In the genomic region with DNA sequence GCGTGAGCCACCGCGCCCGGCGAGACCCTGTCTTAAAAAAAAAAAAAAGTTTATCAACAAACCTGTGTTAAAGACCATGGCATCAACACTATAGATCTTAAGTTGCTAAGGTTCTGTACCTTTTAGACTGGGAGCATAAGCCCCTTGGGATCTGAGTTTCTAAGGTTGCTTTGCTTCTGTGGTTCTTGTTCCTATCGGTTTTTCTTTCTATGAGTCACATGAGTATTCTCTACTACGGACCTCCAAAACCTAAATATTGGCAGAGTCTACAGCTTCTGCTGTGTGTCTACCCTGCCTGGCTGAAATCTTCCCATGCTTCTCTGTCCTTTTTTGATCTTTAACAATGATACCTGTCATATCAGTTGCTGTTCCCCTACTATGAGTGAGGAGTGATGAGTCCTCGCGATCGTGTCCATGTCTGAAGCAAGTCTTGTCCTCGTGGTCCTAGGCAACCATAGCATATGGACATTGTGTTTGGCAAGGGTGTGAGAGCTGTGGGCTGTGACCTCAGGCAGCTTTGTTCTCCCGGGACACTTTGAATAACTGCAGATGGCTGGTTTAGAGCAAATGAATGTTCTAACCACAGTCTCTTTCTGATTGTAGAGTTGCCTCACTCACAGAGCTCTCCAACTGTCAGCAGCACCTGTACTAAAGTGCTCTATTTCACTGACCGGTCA, we compare ENCODE assay signal across 8 cellular contexts. TPM values are rescaled to one million over a fixed set of nuclear protein-coding genes. Genes with fewer than 3 reads are reported as not detected.
DNase-seq lines count a peak whose midpoint lies in the region; ATAC-seq and TF ChIP-seq lines count a peak whose summit lies in the region.

No MANE protein-coding gene starts in this region.

- no peaks in the 10 kb centered on the region for H3K9me2 ChIP-seq in SK-N-SH
- H3K9me2 ChIP-seq in GM23338 (ENCODE audit: insufficient read depth), result no peaks in the 10 kb centered on the region

- H3K27me3 ChIP-seq in fibroblast of lung (ENCODE audit: control insufficient read depth, insufficient read depth, low read length), result no peaks in the 10 kb centered on the region
- H3K27me3 ChIP-seq in SK-N-SH (ENCODE audit: insufficient read depth), result no peaks in the 10 kb centered on the region
- H3K27me3 ChIP-seq in GM23338 (ENCODE audit: insufficient read depth), result no peaks in the 10 kb centered on the region

- no peaks in the 10 kb centered on the region for H3K9me3 ChIP-seq in fibroblast of lung (ENCODE audit: control insufficient read depth, insufficient read depth, low read depth, low read length)
- H3K9me3 ChIP-seq in SK-N-SH, result no peaks in the 10 kb centered on the region

- peaks cover 4% of the 10 kb centered on the region; the same call in 1 of the 3 replicates for H3K4me1 Mint-ChIP-seq in GM23338

- H3K27me3 Mint-ChIP-seq in GM23338 (ENCODE audit: insufficient read depth, low read depth, poor library complexity), result no peaks in the 10 kb centered on the region

- CTCF ChIA-PET in SK-N-SH (lab: Yijun Ruan, JAX), result interaction anchor here (1.3 to 1.4 kb wide), 2 partner anchors 9 to 20 kb away, joined by 3 read pairs; a partner anchor contains a TSS

- H2AFZ ChIP-seq in fibroblast of lung (ENCODE audit: low read length) (no peak overlapping the region), SK-N-SH (ENCODE audit: low read depth) (no peak overlapping the region), GM23338 (no peak overlapping the region)

- TF ChIP-seq RAD21 in SK-N-SH (IDR thresholded peaks at IDR 0.05; ENCODE audit: low read length), result no peak

- H3K27ac ChIP-seq in fibroblast of lung (ENCODE audit: insufficient read depth, low read length), result no peak overlapping the region
- H3K27ac ChIP-seq in substantia nigra (ENCODE audit: low read depth, low read length, poor library complexity, severe bottlenecking), result no peak overlapping the region
- H3K27ac ChIP-seq in SK-N-SH (ENCODE audit: low read depth in 2 of 2, low read length in 1 of 2), result no peak overlapping the region
- no peak overlapping the region for H3K27ac ChIP-seq in GM23338 (ENCODE audit: low read depth)

- 91% methylated on average over 13 of the region's 13 CpGs for WGBS in SK-N-SH (ENCODE audit: low lambda C conversion rate)

- no peak overlapping the region for H3K27ac Mint-ChIP-seq in GM23338

- H3K4me3 ChIP-seq in fibroblast of lung (replicated peaks in 1 of 4; ENCODE audit: control extremely low read depth in 1 of 4, insufficient read depth in 1 of 4, low read depth in 3 of 4, low read length in 4 of 4) (no peak overlapping the region), SK-N-SH (ENCODE audit: low read depth in 2 of 2, low read length in 1 of 2) (no peak overlapping the region), GM23338 (no peak overlapping the region)

- H4K20me1 ChIP-seq in fibroblast of lung (ENCODE audit: control insufficient read depth, extremely low read depth, insufficient read depth, low read length), result no peaks in the 10 kb centered on the region
- H4K20me1 ChIP-seq in SK-N-SH (ENCODE audit: insufficient read depth), result no peaks in the 10 kb centered on the region
- no peaks in the 10 kb centered on the region for H4K20me1 ChIP-seq in GM23338 (replicated peaks; ENCODE audit: insufficient read depth)

- H3K4me3 Mint-ChIP-seq in GM23338, result no peak overlapping the region

- no peak for TF ChIP-seq EP300 in SK-N-SH (IDR thresholded peaks at IDR 0.05; ENCODE audit: borderline replicate concordance in 1 of 2, low read depth in 1 of 2, low read length in 1 of 2)

- H3K9ac ChIP-seq in fibroblast of lung (ENCODE audit: insufficient read depth, low read length), result no peak overlapping the region
- H3K9ac ChIP-seq in SK-N-SH, result no peak overlapping the region

- H3K36me3 Mint-ChIP-seq in GM23338 (ENCODE audit: low read depth), result no peaks in the 10 kb centered on the region

- POLR2A ChIA-PET in SK-N-SH (lab: Yijun Ruan, JAX), result no interaction called here

- H3K79me2 ChIP-seq in fibroblast of lung (ENCODE audit: control insufficient read depth, insufficient read depth, low read length) (no peaks in the 10 kb centered on the region), SK-N-SH (ENCODE audit: insufficient read depth) (no peaks in the 10 kb centered on the region), GM23338 (replicated peaks; ENCODE audit: insufficient read depth) (no peaks in the 10 kb centered on the region)

- H3K4me2 ChIP-seq in fibroblast of lung (ENCODE audit: extremely low read depth, insufficient read depth, low read length) (no peak overlapping the region), SK-N-SH (no peak overlapping the region), GM23338 (no peak overlapping the region)

- TF ChIP-seq CTCF in fibroblast of lung (conservative IDR thresholded peaks at IDR 0.05 in 1 of 2, IDR thresholded peaks at IDR 0.05 in 1 of 2; ENCODE audit: low read depth in 1 of 2, low read length in 2 of 2) (no peak), SK-N-SH (IDR thresholded peaks at IDR 0.05) (no peak), GM23338 (conservative IDR thresholded peaks at IDR 0.05; ENCODE audit: low read depth in 2 of 2) (no peak)

- peak; percentile 8 for DNase-seq in AG08396 (ENCODE audit: low spot score)
- peak; percentile 22 to 46 for DNase-seq in fibroblast of lung (ENCODE audit: low read depth in 2 of 2)
- DNase-seq in substantia nigra (lab: John Stamatoyannopoulos, UW), result no peak
- DNase-seq in SK-N-SH, result no peak
- DNase-seq in SHP77 (lab: John Stamatoyannopoulos, UW), result no peak
- DNase-seq in GM23338 (ENCODE audit: low spot score), result no peak

- H3K36me3 ChIP-seq in fibroblast of lung (ENCODE audit: control insufficient read depth, insufficient read depth, low read length), result peaks cover 2% of the 10 kb centered on the region
- H3K36me3 ChIP-seq in SK-N-SH (replicated peaks in 1 of 2; ENCODE audit: control insufficient read depth in 1 of 2, insufficient read depth in 2 of 2, low read length in 1 of 2), result peaks cover 31 to 37% of the 10 kb centered on the region in 2 experiments
- no peaks in the 10 kb centered on the region for H3K36me3 ChIP-seq in GM23338 (ENCODE audit: insufficient read depth)

- H3K4me1 ChIP-seq in fibroblast of lung (ENCODE audit: control insufficient read depth, extremely low read depth, insufficient read depth, low read length) (peaks cover 4% of the 10 kb centered on the region), SK-N-SH (ENCODE audit: control insufficient read depth in 1 of 2, insufficient read depth in 2 of 2, low read depth in 1 of 2, low read length in 1 of 2) (peaks cover 0 to 16% of the 10 kb centered on the region in 2 experiments; a peak in 1 of 4 replicates), GM23338 (ENCODE audit: insufficient read depth) (no peaks in the 10 kb centered on the region)

- H3K9me3 Mint-ChIP-seq in GM23338, result peaks cover under 1% of the 10 kb centered on the region; the same call in 1 of the 3 replicates

- ATAC-seq in GM19452 (IDR thresholded peaks at IDR 0.05; ENCODE audit: unreplicated experiment) (peak; percentile 85), HG03378 (IDR thresholded peaks at IDR 0.05; ENCODE audit: unreplicated experiment) (peak; percentile 86), GM23338 (no peak)

- H3F3A ChIP-seq in SK-N-SH (replicated peaks; ENCODE audit: insufficient read depth) (peaks cover 6% of the 10 kb centered on the region), GM23338 (replicated peaks; ENCODE audit: low read depth) (no peaks in the 10 kb centered on the region)

TF ChIP-seq in SK-N-SH, 30 proteins besides CTCF, POLR2A, EP300 and RAD21 (continues in another document):
- TF ChIP-seq, protein P1, sequence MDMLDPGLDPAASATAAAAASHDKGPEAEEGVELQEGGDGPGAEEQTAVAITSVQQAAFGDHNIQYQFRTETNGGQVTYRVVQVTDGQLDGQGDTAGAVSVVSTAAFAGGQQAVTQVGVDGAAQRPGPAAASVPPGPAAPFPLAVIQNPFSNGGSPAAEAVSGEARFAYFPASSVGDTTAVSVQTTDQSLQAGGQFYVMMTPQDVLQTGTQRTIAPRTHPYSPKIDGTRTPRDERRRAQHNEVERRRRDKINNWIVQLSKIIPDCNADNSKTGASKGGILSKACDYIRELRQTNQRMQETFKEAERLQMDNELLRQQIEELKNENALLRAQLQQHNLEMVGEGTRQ (IDR thresholded peaks at IDR 0.05; ENCODE audit: borderline replicate concordance, low read depth, low read length), result no peak

RNA-seq across cellular contexts. Expression of a gene that starts 9.0 kb away (rescaled TPM):
- 26.2 and 33.9 TPM in 2 replicates for total RNA-seq in fibroblast of lung
- 37.8 and 48.8 TPM in 2 replicates for polyA plus RNA-seq in fibroblast of lung
- polyA plus RNA-seq in fibroblast of lung (2012), result 24.8 and 30.7 TPM in 2 replicates
- 6.4 and 9.6 TPM in 2 replicates for polyA minus RNA-seq in fibroblast of lung (ENCODE audit: low replicate concordance)
- polyA plus RNA-seq in SK-N-SH (2012; rRNA removed), result 14.4 and 17.8 TPM in 2 replicates
- polyA plus RNA-seq in SK-N-SH (2012; cell fraction: cytosol; rRNA removed), result 19.4 and 20.3 TPM in 2 replicates
- 6.9 and 10.2 TPM in 2 replicates for polyA plus RNA-seq in SK-N-SH (2012; cell fraction: nucleus; rRNA removed)
- total RNA-seq in GM23338 (2014; rRNA removed; shearing (Covaris generic)), result 58.4 and 66.5 TPM in 2 replicates
- polyA plus RNA-seq in GM23338 (2016; fragmentation: Nextera tagmentation; extraction: Ambion mirVana), result 25.2 and 31.8 TPM in 2 replicates

RNA-seq across cellular contexts. Expression of a gene that starts 57.6 kb away (rescaled TPM):
- 1.5 TPM in 2 replicates for total RNA-seq in fibroblast of lung
- polyA plus RNA-seq in fibroblast of lung, result 1.7 and 1.9 TPM in 2 replicates
- polyA plus RNA-seq in fibroblast of lung (2012), result 1.3 and 1.7 TPM in 2 replicates
- not detected in 2 replicates for polyA minus RNA-seq in fibroblast of lung (ENCODE audit: low replicate concordance)
- 0.97 and 2.0 TPM in 2 replicates for polyA plus RNA-seq in SK-N-SH (2012; rRNA removed)
- polyA plus RNA-seq in SK-N-SH (2012; cell fraction: cytosol; rRNA removed), result 1.9 and 2.4 TPM in 2 replicates
- polyA plus RNA-seq in SK-N-SH (2012; cell fraction: nucleus; rRNA removed), result 1.4 and 3.8 TPM in 2 replicates
- total RNA-seq in GM23338 (2014; rRNA removed; shearing (Covaris generic)), result 0.16 and 0.80 TPM in 2 replicates
- 0.89 and 1.4 TPM in 2 replicates for polyA plus RNA-seq in GM23338 (2016; fragmentation: Nextera tagmentation; extraction: Ambion mirVana)

RNA-seq across cellular contexts. Expression of a gene that starts 57.9 kb away (rescaled TPM):
- total RNA-seq in fibroblast of lung, result 25.8 and 26.2 TPM in 2 replicates
- polyA plus RNA-seq in fibroblast of lung (24.1 and 27.5 TPM in 2 replicates), SK-N-SH (2012; rRNA removed) (9.2 and 13.1 TPM in 2 replicates), GM23338 (2016; fragmentation: Nextera tagmentation; extraction: Ambion mirVana) (36.3 and 40.6 TPM in 2 replicates)
- 15.5 and 20.0 TPM in 2 replicates for polyA plus RNA-seq in fibroblast of lung (2012)
- 1.8 and 3.0 TPM in 2 replicates for polyA minus RNA-seq in fibroblast of lung (ENCODE audit: low replicate concordance)
- 14.8 and 17.7 TPM in 2 replicates for polyA plus RNA-seq in SK-N-SH (2012; cell fraction: cytosol; rRNA removed)
- polyA plus RNA-seq in SK-N-SH (2012; cell fraction: nucleus; rRNA removed), result 6.8 and 10.2 TPM in 2 replicates
- total RNA-seq in GM23338 (2014; rRNA removed; shearing (Covaris generic)), result 14.6 and 18.5 TPM in 2 replicates

Comparison
In these comparisons a context has a peak if more than half of its experiments do, and no peak if none do; other contexts are left out.
1. DNase-seq: peak in AG08396 (single experiment) and fibroblast of lung (2 of 2); none in substantia nigra (0 of 49), SK-N-SH (single experiment), SHP77 (0 of 2) and GM23338 (single experiment).